Comparison of ENCODE assay signal across 41 cellular contexts in the genomic region with DNA sequence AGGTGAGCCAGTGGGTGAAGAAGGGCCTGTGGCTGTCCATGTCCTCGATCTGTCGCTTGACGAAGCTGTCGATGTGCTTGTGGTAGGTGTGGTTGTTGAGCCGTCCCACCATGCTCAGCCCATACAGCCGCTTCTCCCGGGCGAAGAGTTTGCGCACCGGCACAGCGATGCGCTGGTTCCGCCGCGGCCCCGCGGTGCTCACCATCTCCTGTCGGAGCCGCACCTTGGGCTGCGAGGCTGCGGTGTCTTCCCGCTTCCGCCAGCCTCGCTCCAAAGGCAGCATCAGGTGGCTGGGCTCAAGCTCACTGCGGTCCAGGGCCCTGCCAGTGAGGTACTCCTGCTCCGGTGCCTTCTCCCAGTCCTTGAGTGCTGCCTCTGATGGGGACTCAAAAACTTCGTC. TPM values are rescaled to one million over a fixed set of nuclear protein-coding genes. Genes with fewer than 3 reads are reported as not detected.
"Had no signal": no experiment of that assay in that cellular context is flagged by ENCODE, and none has a peak within 500 bp of the region (broad histone marks: within the 10 kb centered on the region; RNA-seq: fewer than 3 reads in every experiment).

No MANE protein-coding gene starts in this region.

- H3K27ac ChIP-seq: adrenal gland, body of pancreas, brain microvascular endothelial cell, breast epithelium, cardiac muscle cell, VCaP had no signal

- H3K27ac Mint-ChIP-seq: activated B cell treated with CpG ODN at 0.5 μM for 24 hours; activated CD4-positive, alpha-beta memory T cell treated with anti-CD3 and anti-CD28 coated beads for 36 hours; activated CD4-positive, alpha-beta T cell treated with anti-CD3 and anti-CD28 coated beads, Interleukin-2, amount 10 ng/mL, durations not matched to agents 24 days and 14 days; activated CD8-positive, alpha-beta T cell treated with anti-CD3 and anti-CD28 coated beads for 36 hours; activated naive CD4-positive, alpha-beta T cell treated with anti-CD3 and anti-CD28 coated beads for 36 hours; activated naive CD4-positive, alpha-beta T cell treated with anti-CD3 and anti-CD28 coated beads, Interleukin-2, amount 50 U/mL, for 72 hours; activated naive CD8-positive, alpha-beta T cell treated with anti-CD3 and anti-CD28 coated beads for 36 hours; activated T-cell treated with anti-CD3 and anti-CD28 coated beads, Interleukin-2, amount 50 U/mL, for 72 hours; activated T-helper 1 cell treated with anti-CD3 and anti-CD28 coated beads, Interleukin-12 subunit alpha, Interleukin-12 subunit beta, Interleukin-2, Interleukin-4 antibody, amounts not matched to agents 30 ng/mL and 10 ng/mL and 1 ng/mL, durations not matched to agents 14 hours and 24 hours and 36 hours; activated T-helper 17 cell treated with anti-CD3 and anti-CD28 coated beads, Interleukin-2, amount 50 U/mL, for 72 hours; T-helper 1 cell treated with Interleukin-12 subunit alpha and Interleukin-12 subunit beta and Interleukin-4 antibody, amounts not matched to agents 30 μg/mL and 1 μg/mL, for 36 hours; T-helper 2 cell treated with Interferon-gamma antibody and Interleukin-4, amounts not matched to agents 5 μg/mL and 100 μg/mL, for 36 hours had no signal

- H3K9me3 ChIP-seq: adrenal gland, body of pancreas, breast epithelium had no signal

- H3K27me3 Mint-ChIP-seq: activated CD4-positive, alpha-beta T cell treated with anti-CD3 and anti-CD28 coated beads, Interleukin-2, amount 10 ng/mL, durations not matched to agents 24 days and 14 days; activated naive CD8-positive, alpha-beta T cell treated with anti-CD3 and anti-CD28 coated beads for 36 hours had no signal

- H3K27me3 ChIP-seq: adrenal gland, body of pancreas, cardiac muscle cell had no signal

- H3K4me1 Mint-ChIP-seq: activated B cell treated with CpG ODN at 0.5 μM for 24 hours; activated T-helper 17 cell treated with anti-CD3 and anti-CD28 coated beads, Interleukin-2, amount 50 U/mL, for 72 hours; central memory CD8-positive, alpha-beta T cell had no signal

- H3K36me3 Mint-ChIP-seq: activated CD4-positive, alpha-beta memory T cell treated with anti-CD3 and anti-CD28 coated beads for 36 hours; activated naive CD4-positive, alpha-beta T cell treated with anti-CD3 and anti-CD28 coated beads, Interleukin-2, amount 50 U/mL, for 72 hours; activated naive CD8-positive, alpha-beta T cell treated with anti-CD3 and anti-CD28 coated beads for 36 hours had no signal

- H3K4me3 ChIP-seq: adrenal gland, body of pancreas, breast epithelium, cardiac muscle cell had no signal

- H3K4me3 Mint-ChIP-seq: activated B cell treated with CpG ODN at 0.5 μM for 24 hours; activated CD4-positive, alpha-beta memory T cell treated with anti-CD3 and anti-CD28 coated beads for 36 hours; activated CD4-positive, alpha-beta T cell treated with anti-CD3 and anti-CD28 coated beads, Interleukin-2, amount 10 ng/mL, durations not matched to agents 24 days and 14 days; activated CD8-positive, alpha-beta T cell treated with anti-CD3 and anti-CD28 coated beads for 36 hours; activated naive CD4-positive, alpha-beta T cell treated with anti-CD3 and anti-CD28 coated beads for 36 hours; activated naive CD8-positive, alpha-beta T cell treated with anti-CD3 and anti-CD28 coated beads for 36 hours; activated T-cell treated with anti-CD3 and anti-CD28 coated beads, Interleukin-2, amount 50 U/mL, for 4 hours; activated T-cell treated with anti-CD3 and anti-CD28 coated beads, Interleukin-2, amount 50 U/mL, for 72 hours; activated T-helper 1 cell treated with anti-CD3 and anti-CD28 coated beads, Interleukin-12 subunit alpha, Interleukin-12 subunit beta, Interleukin-2, Interleukin-4 antibody, amounts not matched to agents 30 ng/mL and 10 ng/mL and 1 ng/mL, durations not matched to agents 14 hours and 24 hours and 36 hours; activated T-helper 17 cell treated with anti-CD3 and anti-CD28 coated beads, Interleukin-2, amount 50 U/mL, for 72 hours; central memory CD8-positive, alpha-beta T cell; T-helper 1 cell treated with Interleukin-12 subunit alpha and Interleukin-12 subunit beta and Interleukin-4 antibody, amounts not matched to agents 30 μg/mL and 1 μg/mL, for 36 hours; T-helper 2 cell treated with Interferon-gamma antibody and Interleukin-4, amounts not matched to agents 5 μg/mL and 100 μg/mL, for 36 hours had no signal

- DNase-seq: activated B cell treated with CpG ODN at 0.5 μM for 24 hours; activated CD4-positive, alpha-beta memory T cell treated with anti-CD3 and anti-CD28 coated beads for 36 hours; activated CD4-positive, alpha-beta T cell treated with anti-CD3 and anti-CD28 coated beads for 4 hours; activated CD4-positive, alpha-beta T cell treated with anti-CD3 and anti-CD28 coated beads, Interleukin-2, amount 10 ng/mL, durations not matched to agents 24 days and 14 days; activated CD4-positive, alpha-beta T cell treated with anti-CD3 and anti-CD28 coated beads, Interleukin-2, amount 50 U/mL, for 1 hour; activated CD4-positive, alpha-beta T cell treated with anti-CD3 and anti-CD28 coated beads, Interleukin-2, amount 50 U/mL, for 4 hours; activated CD4-positive, CD25-positive, alpha-beta regulatory T cell treated with anti-CD3 and anti-CD28 coated beads, Interleukin-2, amount 50 U/mL, for 72 hours; activated CD8-positive, alpha-beta memory T cell treated with anti-CD3 and anti-CD28 coated beads, Interleukin-2, amount 50 U/mL, for 4 hours; activated CD8-positive, alpha-beta T cell treated with anti-CD3 and anti-CD28 coated beads for 36 hours; activated effector memory CD4-positive, alpha-beta T cell treated with anti-CD3 and anti-CD28 coated beads, Interleukin-2, amount 50 U/mL, for 16 hours; activated gamma-delta T cell treated with Interleukin-2 at 50 U/mL for 16 hours; activated naive CD4-positive, alpha-beta T cell; activated naive CD4-positive, alpha-beta T cell treated with anti-CD3 and anti-CD28 coated beads for 36 hours; activated naive CD4-positive, alpha-beta T cell treated with anti-CD3 and anti-CD28 coated beads, Interleukin-2, amount 50 U/mL, for 16 hours; activated naive CD8-positive, alpha-beta T cell treated with anti-CD3 and anti-CD28 coated beads for 36 hours; activated T-cell treated with anti-CD3 and anti-CD28 coated beads for 4 hours; activated T-cell treated with anti-CD3 and anti-CD28 coated beads, Interleukin-2, amount 50 U/mL, for 1 hour; activated T-cell treated with anti-CD3 and anti-CD28 coated beads, Interleukin-2, amount 50 U/mL, for 4 hours; activated T-cell treated with anti-CD3 and anti-CD28 coated beads, Interleukin-2, amount 50 U/mL, for 72 hours; adrenal gland; amniotic stem cell; aorta; body of pancreas; brain microvascular endothelial cell; caudate nucleus; cerebellar nuclear complex; T-helper 1 cell; T-helper 2 cell; T-helper 9 cell had no signal

- H3K9me3 Mint-ChIP-seq: activated B cell treated with CpG ODN at 0.5 μM for 24 hours; activated CD4-positive, alpha-beta memory T cell treated with anti-CD3 and anti-CD28 coated beads for 36 hours; activated CD4-positive, alpha-beta T cell treated with anti-CD3 and anti-CD28 coated beads, Interleukin-2, amount 10 ng/mL, durations not matched to agents 24 days and 14 days; activated CD8-positive, alpha-beta T cell treated with anti-CD3 and anti-CD28 coated beads for 36 hours; activated naive CD4-positive, alpha-beta T cell treated with anti-CD3 and anti-CD28 coated beads for 36 hours; activated naive CD4-positive, alpha-beta T cell treated with anti-CD3 and anti-CD28 coated beads, Interleukin-2, amount 50 U/mL, for 72 hours; activated naive CD8-positive, alpha-beta T cell treated with anti-CD3 and anti-CD28 coated beads for 36 hours; activated T-cell treated with anti-CD3 and anti-CD28 coated beads, Interleukin-2, amount 50 U/mL, for 4 hours; activated T-cell treated with anti-CD3 and anti-CD28 coated beads, Interleukin-2, amount 50 U/mL, for 72 hours; activated T-helper 1 cell treated with anti-CD3 and anti-CD28 coated beads, Interleukin-12 subunit alpha, Interleukin-12 subunit beta, Interleukin-2, Interleukin-4 antibody, amounts not matched to agents 30 ng/mL and 10 ng/mL and 1 ng/mL, durations not matched to agents 14 hours and 24 hours and 36 hours; activated T-helper 17 cell treated with anti-CD3 and anti-CD28 coated beads, Interleukin-2, amount 50 U/mL, for 72 hours; central memory CD8-positive, alpha-beta T cell; T-helper 1 cell treated with Interleukin-12 subunit alpha and Interleukin-12 subunit beta and Interleukin-4 antibody, amounts not matched to agents 30 μg/mL and 1 μg/mL, for 36 hours; T-helper 2 cell treated with Interferon-gamma antibody and Interleukin-4, amounts not matched to agents 5 μg/mL and 100 μg/mL, for 36 hours had no signal

- H3K36me3 ChIP-seq: adrenal gland, brain microvascular endothelial cell, breast epithelium, cardiac muscle cell had no signal

- FAIRE-seq: astrocyte, TTC549 had no signal

- H3K4me1 ChIP-seq: adrenal gland, body of pancreas, breast epithelium had no signal

RNA-seq across cellular contexts. Expression of a gene that starts 34.0 kb away (rescaled TPM):
- total RNA-seq: activated B cell treated with CpG ODN at 0.5 μM for 24 hours; activated CD4-positive, alpha-beta memory T cell treated with anti-CD3 and anti-CD28 coated beads for 36 hours; activated CD4-positive, alpha-beta T cell treated with anti-CD3 and anti-CD28 coated beads, Interleukin-2, amount 10 ng/mL, durations not matched to agents 24 days and 14 days; activated CD8-positive, alpha-beta memory T cell treated with anti-CD3 and anti-CD28 coated beads for 36 hours; activated CD8-positive, alpha-beta T cell treated with anti-CD3 and anti-CD28 coated beads for 36 hours; activated naive CD4-positive, alpha-beta T cell treated with anti-CD3 and anti-CD28 coated beads for 36 hours; activated naive CD4-positive, alpha-beta T cell treated with anti-CD3 and anti-CD28 coated beads, Interleukin-2, amount 50 U/mL, for 72 hours; activated naive CD8-positive, alpha-beta T cell treated with anti-CD3 and anti-CD28 coated beads for 36 hours; activated T-cell treated with anti-CD3 and anti-CD28 coated beads, Interleukin-2, amount 50 U/mL, for 4 hours; activated T-helper 1 cell treated with anti-CD3 and anti-CD28 coated beads, Interleukin-12 subunit alpha, Interleukin-12 subunit beta, Interleukin-2, Interleukin-4 antibody, amounts not matched to agents 30 ng/mL and 10 ng/mL and 1 ng/mL, durations not matched to agents 14 hours and 24 hours and 36 hours had no signal
- polyA plus RNA-seq: cardiac muscle cell had no signal
